ENCODE assay signal across 16 cellular contexts in the genomic region with DNA sequence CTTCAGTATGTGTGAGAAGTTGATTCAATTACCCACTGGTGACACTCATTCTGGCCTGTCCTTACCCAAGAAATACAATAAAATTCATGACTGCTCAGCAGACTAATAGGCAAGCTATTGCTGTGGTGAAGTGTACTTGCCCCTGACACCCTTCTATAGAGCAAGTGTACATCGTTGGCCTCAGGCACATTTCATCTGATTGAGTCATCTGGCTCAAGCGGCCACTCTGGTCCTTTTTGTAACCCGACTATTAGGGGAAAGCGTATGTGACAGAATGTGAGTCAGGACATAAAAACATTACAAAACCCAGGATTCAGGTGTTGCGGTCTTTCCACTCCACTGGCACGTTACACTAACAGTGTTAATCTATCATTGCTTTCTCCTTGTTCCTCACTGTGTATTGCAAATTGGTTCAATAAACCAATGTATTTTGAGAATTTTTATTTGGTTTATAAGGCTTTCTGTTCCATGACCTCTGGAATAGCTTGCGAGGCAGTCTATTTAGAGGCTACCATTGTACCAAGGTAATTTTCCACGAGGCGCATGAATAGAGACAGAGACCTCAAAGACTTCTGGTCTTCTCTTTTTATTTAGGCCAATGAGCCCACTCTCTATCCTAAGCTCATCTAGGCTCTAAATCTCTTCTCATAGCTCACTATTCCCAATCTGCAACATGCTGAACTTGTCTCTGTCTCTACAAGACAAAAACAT. TPM values are rescaled to one million over a fixed set of nuclear protein-coding genes. Genes with fewer than 3 reads are reported as not detected.
DNase-seq lines count a peak whose midpoint lies in the region; ATAC-seq, FAIRE-seq and TF ChIP-seq lines count a peak whose summit lies in the region.
"Had no signal": no experiment of that assay in that cellular context is flagged by ENCODE, and none has a peak within 500 bp of the region (broad histone marks: within the 10 kb centered on the region; RNA-seq: fewer than 3 reads in every experiment).

No MANE protein-coding gene starts in this region.

- H3K4me1 ChIP-seq in HAP-1 = no peaks in the 10 kb centered on the region
- H3K4me1 ChIP-seq: suprapubic skin had no signal

- in situ Hi-C loops in astrocyte of the cerebellum (cut with HindIII; ENCODE audit: low sequenced_read_pairs) (no loop called here), HAP-1 (cut with MboI; ENCODE audit: low sequenced_read_pairs) (no loop called here)

- no peaks in the 10 kb centered on the region for H3K9me3 Mint-ChIP-seq in activated CD8-positive, alpha-beta T cell treated with anti-CD3 and anti-CD28 coated beads, Interleukin-2, amount 10 ng/mL, durations not matched to agents 7 days and 5 days (ENCODE audit: insufficient read depth)

- H3K27me3 Mint-ChIP-seq in activated CD8-positive, alpha-beta T cell treated with anti-CD3 and anti-CD28 coated beads, Interleukin-2, amount 10 ng/mL, durations not matched to agents 7 days and 5 days (ENCODE audit: low read depth) = peaks cover 5% of the 10 kb centered on the region

- peak; percentile 97 for FAIRE-seq in HTR-8/SVneo (lab: Jason Lieb, UNC)

- H3K4me1 Mint-ChIP-seq in activated CD8-positive, alpha-beta T cell treated with anti-CD3 and anti-CD28 coated beads, Interleukin-2, amount 10 ng/mL, durations not matched to agents 7 days and 5 days (ENCODE audit: low read depth) = no peaks in the 10 kb centered on the region

- no peak for ATAC-seq in activated CD8-positive, alpha-beta T cell treated with anti-CD3 and anti-CD28 coated beads, Interleukin-2, amount 10 ng/mL, durations not matched to agents 7 days and 5 days
- ATAC-seq in GM21529 (IDR thresholded peaks at IDR 0.05; ENCODE audit: unreplicated experiment) = no peak

- POLR2A ChIA-PET in activated CD8-positive, alpha-beta T cell treated with anti-CD3 and anti-CD28 coated beads, Interleukin-2, amount 10 ng/mL, durations not matched to agents 7 days and 5 days (lab: Charles Lee) = interaction anchor here (0.7 kb wide), 1 partner anchor 11 kb away, joined by 3 read pairs; the partner anchor contains the start of gene TTC32

- H3K4me3 Mint-ChIP-seq in activated CD8-positive, alpha-beta T cell treated with anti-CD3 and anti-CD28 coated beads, Interleukin-2, amount 10 ng/mL, durations not matched to agents 7 days and 5 days = no peak overlapping the region

- H3K36me3 ChIP-seq in HAP-1 (replicated peaks) = no peaks in the 10 kb centered on the region

- no peak overlapping the region for H3K4me3 ChIP-seq in AG09309 (ENCODE audit: control insufficient read depth, low read depth, low read length)
- H3K4me3 ChIP-seq in astrocyte of the cerebellum (ENCODE audit: low read depth, low read length) = no peak overlapping the region
- no peak overlapping the region for H3K4me3 ChIP-seq in HAP-1
- H3K4me3 ChIP-seq: SK-N-MC, suprapubic skin had no signal

- CTCF ChIA-PET in activated CD8-positive, alpha-beta T cell treated with anti-CD3 and anti-CD28 coated beads, Interleukin-2, amount 10 ng/mL, durations not matched to agents 7 days and 5 days (lab: Charles Lee) = interaction anchor here (0.6 kb wide), 1 partner anchor 353 kb away, joined by 3 read pairs; no protein-coding TSS in a partner anchor

- no peaks in the 10 kb centered on the region for H3K9me3 ChIP-seq in HAP-1
- H3K9me3 ChIP-seq: suprapubic skin had no signal

- DNase-seq in AG09309 (ENCODE audit: low read depth) = peak; percentile 46
- DNase-seq in HTR-8/SVneo (ENCODE audit: insufficient read length, low spot score) = peak; percentile 81
- peak; percentile 80 for DNase-seq in astrocyte of the cerebellum (ENCODE audit: low read depth)
- DNase-seq in islet precursor cell = peak; percentile 93
- DNase-seq in HAP-1 (ENCODE audit: low spot score in 2 of 2) = no peak
- no peak for DNase-seq in cerebellar nuclear complex (lab: John Stamatoyannopoulos, UW)
- DNase-seq in activated CD8-positive, alpha-beta T cell treated with anti-CD3 and anti-CD28 coated beads, Interleukin-2, amount 10 ng/mL, durations not matched to agents 7 days and 5 days = no peak
- DNase-seq: activated CD4-positive, alpha-beta T cell treated with anti-CD3 and anti-CD28 coated beads, Interleukin-2, amount 50 U/mL, for 1 hour; activated naive CD4-positive, alpha-beta T cell; hypothalamus; midbrain; MV-4-11; NCI-H510A had no signal

- TF ChIP-seq CTCF in AG09309 (IDR thresholded peaks at IDR 0.05; ENCODE audit: control insufficient read depth, insufficient read depth, low read depth, low read length, missing control alignments) (no peak), astrocyte of the cerebellum (IDR thresholded peaks at IDR 0.05; ENCODE audit: low read depth, low read length, missing control alignments) (no peak)

- peaks cover 3% of the 10 kb centered on the region for H3K36me3 Mint-ChIP-seq in activated CD8-positive, alpha-beta T cell treated with anti-CD3 and anti-CD28 coated beads, Interleukin-2, amount 10 ng/mL, durations not matched to agents 7 days and 5 days (ENCODE audit: low read depth)

- H3K27ac Mint-ChIP-seq in activated CD8-positive, alpha-beta T cell treated with anti-CD3 and anti-CD28 coated beads, Interleukin-2, amount 10 ng/mL, durations not matched to agents 7 days and 5 days = no peak overlapping the region

- no peaks in the 10 kb centered on the region for H3K27me3 ChIP-seq in HAP-1 (ENCODE audit: low read depth)
- H3K27me3 ChIP-seq: suprapubic skin had no signal

RNA-seq across cellular contexts. Expression of gene TTC32, which starts 10.2 kb away (rescaled TPM):
- 10 to 100 TPM; 19.3 to 21.9 TPM for total RNA-seq in activated CD8-positive, alpha-beta T cell treated with anti-CD3 and anti-CD28 coated beads, Interleukin-2, amount 10 ng/mL, durations not matched to agents 7 days and 5 days

Comparison
In these comparisons a context has a peak if more than half of its experiments do, and no peak if none do; other contexts are left out.
1. DNase-seq: peak in AG09309 (single experiment), HTR-8/SVneo (single experiment), astrocyte of the cerebellum (single experiment) and islet precursor cell (single experiment); none in HAP-1 (0 of 2), cerebellar nuclear complex (0 of 2) and activated CD8-positive, alpha-beta T cell treated with anti-CD3 and anti-CD28 coated beads, Interleukin-2, amount 10 ng/mL, durations not matched to agents 7 days and 5 days (single experiment).